ENCODE assay signal across 10 cellular contexts in genomic region chr1:58898739-58899580, GRCh38.
DNase-seq lines count a peak whose midpoint lies in the region; ATAC-seq, FAIRE-seq and TF ChIP-seq lines count a peak whose summit lies in the region.
"Had no signal": no experiment of that assay in that cellular context is flagged by ENCODE, and none has a peak within 500 bp of the region (broad histone marks: within the 10 kb centered on the region; RNA-seq: fewer than 3 reads in every experiment).

No MANE protein-coding gene starts in this region.

- no peak overlapping the region for H3K4me3 ChIP-seq in parathyroid adenoma (ENCODE audit: low read depth, low read length)

- H3K4me1 Mint-ChIP-seq in Calu3 (ENCODE audit: low read depth, unreplicated experiment), result peaks cover 49% of the 10 kb centered on the region

- no peaks in the 10 kb centered on the region for H3K79me2 ChIP-seq in parathyroid adenoma

- no peak for FAIRE-seq in H54 (lab: Jason Lieb, UNC)

- peak; percentile 54 for DNase-seq in COLO829 (ENCODE audit: low spot score)
- DNase-seq in Right ventricle myocardium superior, result peak; percentile 76
- no peak for DNase-seq in LoVo (ENCODE audit: low spot score)
- no peak for DNase-seq in Calu3
- DNase-seq in H54 (ENCODE audit: insufficient read length, low spot score), result no peak
- no peak for DNase-seq in NCI-H510A treated with DMSO at 0.1 percent for 48 hours (lab: John Stamatoyannopoulos, UW)
- DNase-seq: activated gamma-delta T cell treated with Interleukin-2 at 50 U/mL for 16 hours, T-helper 2 cell had no signal

- no peak overlapping the region for H3K4me3 Mint-ChIP-seq in Calu3 (ENCODE audit: low read depth, unreplicated experiment)

- BruUV-seq in Calu3 (replicated peaks; lab: Mats Ljungman, UMichigan), result no TSS peak

- intact Hi-C loops in Right ventricle myocardium superior (cut with DNase I), result loop anchor here (10.0 kb wide), 1 partner anchor 246 kb away; no protein-coding TSS in a partner anchor
- intact Hi-C loops in Calu3 (cut with micrococcal nuclease; ENCODE audit: unreplicated experiment), result no loop called here

- no peak overlapping the region for H3K9ac ChIP-seq in parathyroid adenoma

- no peaks in the 10 kb centered on the region for H3K27me3 ChIP-seq in parathyroid adenoma (ENCODE audit: control insufficient read depth, insufficient read depth, low read length)

- no peak overlapping the region for H3K27ac Mint-ChIP-seq in Calu3 (ENCODE audit: unreplicated experiment)

- H3K4me2 ChIP-seq in parathyroid adenoma (ENCODE audit: low read length), result no peak overlapping the region

- no peak for TF ChIP-seq CTCF in parathyroid adenoma (IDR thresholded peaks at IDR 0.05)
- no peak for TF ChIP-seq CTCF in Calu3 (IDR thresholded peaks at IDR 0.05; ENCODE audit: unreplicated experiment)

- peak overlapping the region; percentile 99 for H3K27ac ChIP-seq in parathyroid adenoma

- no peaks in the 10 kb centered on the region for H3K36me3 ChIP-seq in parathyroid adenoma (ENCODE audit: control insufficient read depth, insufficient read depth, low read length)

- H2AFZ ChIP-seq in parathyroid adenoma, result peak overlapping the region; percentile 56

- ATAC-seq in SK-N-SH treated with all-trans-retinoic acid at 6 μM for 48 hours, result no peak
- ATAC-seq in Right ventricle myocardium superior (ENCODE audit: poor library complexity), result peak; percentile 5

- no peak for TF ChIP-seq POLR2A in H54 (IDR thresholded peaks at IDR 0.05; ENCODE audit: low read depth, low read length)

- H3K9me3 ChIP-seq in parathyroid adenoma (ENCODE audit: control insufficient read depth, low read length), result no peaks in the 10 kb centered on the region

- CTCF ChIA-PET in Calu3 (lab: Charles Lee), result no interaction called here

- H3K36me3 Mint-ChIP-seq in Calu3 (ENCODE audit: insufficient read depth, unreplicated experiment), result peaks cover 3% of the 10 kb centered on the region

- H3K27me3 Mint-ChIP-seq in Calu3 (ENCODE audit: unreplicated experiment), result no peaks in the 10 kb centered on the region

- peaks cover 62% of the 10 kb centered on the region for H3K4me1 ChIP-seq in parathyroid adenoma

- H3K9me3 Mint-ChIP-seq in Calu3 (ENCODE audit: low read depth, unreplicated experiment), result no peaks in the 10 kb centered on the region

TF ChIP-seq in SK-N-SH treated with all-trans-retinoic acid at 6 μM for 48 hours, 23 proteins besides CTCF, POLR2A, EP300 and RAD21:
- TF ChIP-seq TSHZ2 (CRISPR knock-in tag; IDR thresholded peaks at IDR 0.05), result peak; percentile 85; the same call in 1 of the 2 replicates
- no peak for TF ChIP-seq CREB5 (CRISPR knock-in tag; IDR thresholded peaks at IDR 0.05; ENCODE audit: low read depth)
- peak; percentile 51; the same call in 1 of the 2 replicates for TF ChIP-seq TCF4 (CRISPR knock-in tag; IDR thresholded peaks at IDR 0.05; ENCODE audit: borderline replicate concordance)
TF ChIP-seq in SK-N-SH treated with all-trans-retinoic acid at 6 μM for 48 hours: peak in this region for 2.

Comparison
In these comparisons a context has a peak if more than half of its experiments do, and no peak if none do; other contexts are left out.
1. DNase-seq: peak in COLO829 (single experiment) and Right ventricle myocardium superior (single experiment); none in LoVo (single experiment), Calu3 (single experiment), H54 (single experiment) and NCI-H510A treated with DMSO at 0.1 percent for 48 hours (single experiment).